Comparison of ENCODE assay signal across 27 cellular contexts in genomic region chr7:23123465-23123864, GRCh38. TPM values are rescaled to one million over a fixed set of nuclear protein-coding genes. Genes with fewer than 3 reads are reported as not detected.
A peak's percentile ranks its signal among the peaks of the same experiment; 100 is the strongest.
DNase-seq lines count a peak whose midpoint lies in the region; ATAC-seq, FAIRE-seq and TF ChIP-seq lines count a peak whose summit lies in the region.
"Had no signal": no experiment of that assay in that cellular context is flagged by ENCODE, and none has a peak within 500 bp of the region (broad histone marks: within the 10 kb centered on the region; RNA-seq: fewer than 3 reads in every experiment).

No MANE protein-coding gene starts in this region.

- peak overlapping the region; percentile 23; the same call in 1 of the 2 replicates for H3K27ac Mint-ChIP-seq in WTC11
- H3K27ac Mint-ChIP-seq: CD4-positive, CD25-positive, alpha-beta regulatory T cell; CD8-positive, alpha-beta memory T cell; HFFc6; IgD-negative memory B cell had no signal

- peaks cover 40% of the 10 kb centered on the region for H3K36me3 Mint-ChIP-seq in WTC11

- POLR2A ChIA-PET in WTC11 (lab: Charles Lee) = no interaction called here

- no peaks in the 10 kb centered on the region for H3K27me3 Mint-ChIP-seq in WTC11 (ENCODE audit: low read depth)
- H3K27me3 Mint-ChIP-seq: CD4-positive, CD25-positive, alpha-beta regulatory T cell; CD8-positive, alpha-beta memory T cell; IgD-negative memory B cell had no signal

- no peak overlapping the region for H3K4me3 Mint-ChIP-seq in WTC11
- H3K4me3 Mint-ChIP-seq: CD4-positive, CD25-positive, alpha-beta regulatory T cell; CD8-positive, alpha-beta memory T cell; HFFc6; IgD-negative memory B cell had no signal

- CTCF ChIA-PET in WTC11 (lab: Charles Lee) = interaction anchor here (0.7 to 2.1 kb wide), 2 partner anchors 37 to 537 kb away, joined by 3 to 11 read pairs; no protein-coding TSS in a partner anchor

- TF ChIP-seq POLR2A in testis (IDR thresholded peaks at IDR 0.05) = no peak

- TF ChIP-seq CTCF in WTC11 (IDR thresholded peaks at IDR 0.05) (no peak), left ventricle myocardium inferior (IDR thresholded peaks at IDR 0.05; ENCODE audit: borderline replicate concordance) (no peak), testis (IDR thresholded peaks at IDR 0.05) (no peak)

- WGBS in testis, 2 donors = 45 to 47% methylated on average over 5 of the region's 5 CpGs
- 75 to 92% (median 81%) methylated on average over 5 of the region's 5 CpGs for WGBS in small intestine, 3 donors

- FAIRE-seq in small intestine (lab: Jason Lieb, UNC) = no peak
- no peak for FAIRE-seq in RCC 7860 (lab: Jason Lieb, UNC)
- FAIRE-seq: A204.1, GM12891, GM18507, HTR-8/SVneo had no signal

- H3K4me3 ChIP-seq in left ventricle myocardium inferior (peak overlapping the region; percentile 30), testis (no peak overlapping the region), small intestine (ENCODE audit: low read depth in 1 of 2, low read length in 2 of 2) (no peak overlapping the region)

- H3K27ac ChIP-seq in left ventricle myocardium inferior (replicated peaks) (peak overlapping the region; percentile 81), testis (peak overlapping the region; percentile 32 to 60), small intestine (ENCODE audit: low read depth in 1 of 2, low read length in 1 of 2) (no peak overlapping the region)

- intact Hi-C loops in Right ventricle myocardium superior (cut with DNase I) = no loop called here
- intact Hi-C loops in left ventricle myocardium inferior (cut with micrococcal nuclease) = no loop called here
- intact Hi-C loops in testis (cut with DNase I; ENCODE audit: low total_unique reads) = no loop called here
- intact Hi-C loops in left colon (cut with DNase I, micrococcal nuclease) = no loop called here

- H3K36me3 ChIP-seq in left ventricle myocardium inferior (peaks cover 68% of the 10 kb centered on the region), testis (ENCODE audit: low read depth, missing control alignments) (no peaks in the 10 kb centered on the region), small intestine (ENCODE audit: control insufficient read depth in 2 of 2, insufficient read depth in 2 of 2, low read length in 2 of 2) (peaks cover 5 to 6% of the 10 kb centered on the region in 2 donors)
- H3K36me3 ChIP-seq: BE2C had no signal

- H3K27me3 ChIP-seq in left ventricle myocardium inferior (ENCODE audit: low read depth) (no peaks in the 10 kb centered on the region), testis (no peaks in the 10 kb centered on the region), small intestine (ENCODE audit: control insufficient read depth in 2 of 2, insufficient read depth in 2 of 2, low read length in 2 of 2) (no peaks in the 10 kb centered on the region)
- H3K27me3 ChIP-seq: BE2C had no signal

- H3K4me1 ChIP-seq in left ventricle myocardium inferior (peaks cover 78% of the 10 kb centered on the region), testis (peaks cover 5% of the 10 kb centered on the region), small intestine (ENCODE audit: control insufficient read depth in 2 of 2, insufficient read depth in 1 of 2, low read depth in 1 of 2, low read length in 1 of 2) (no peaks in the 10 kb centered on the region)
- H3K4me1 ChIP-seq: BE2C had no signal

- no peaks in the 10 kb centered on the region for H3K9me3 Mint-ChIP-seq in WTC11
- H3K9me3 Mint-ChIP-seq: CD4-positive, CD25-positive, alpha-beta regulatory T cell; CD8-positive, alpha-beta memory T cell; HFFc6; IgD-negative memory B cell had no signal

- H3K9me3 ChIP-seq in left ventricle myocardium inferior (replicated peaks) = no peaks in the 10 kb centered on the region
- no peaks in the 10 kb centered on the region for H3K9me3 ChIP-seq in testis
- no peaks in the 10 kb centered on the region for H3K9me3 ChIP-seq in small intestine (ENCODE audit: control insufficient read depth, low read depth)
- H3K9me3 ChIP-seq: BE2C had no signal

- no peak for ATAC-seq in WTC11
- peak; percentile 75 for ATAC-seq in Right ventricle myocardium superior (ENCODE audit: poor library complexity)
- ATAC-seq in left colon = no peak
- ATAC-seq: HCT116 had no signal

- DNase-seq in WTC11 (ENCODE audit: low spot score) (no peak), Right ventricle myocardium superior (no peak), left ventricle myocardium inferior (no peak), testis (no peak), small intestine (no peak), RCC 7860 (ENCODE audit: low spot score) (no peak), HuH-7.5 (ENCODE audit: low spot score) (no peak), left colon (no peak)
- DNase-seq: ACHN; BE2C; C1 segment of cervical spinal cord; CD4-positive, CD25-positive, alpha-beta regulatory T cell; CD8-positive, alpha-beta memory T cell; COR-L47; DMS 273 treated with DMSO at 0.1 percent for 48 hours; DMS53; DND-41; EL; GOT3; H7; HFFc6 had no signal

- H3K4me1 Mint-ChIP-seq in WTC11 = peaks cover 25% of the 10 kb centered on the region

TF ChIP-seq in WTC11, 78 proteins besides CTCF, POLR2A, EP300 and RAD21 (continues in another document):
- no peak for TF ChIP-seq TP53 (CRISPR knock-in tag; IDR thresholded peaks at IDR 0.05)
- TF ChIP-seq SMAD4 (CRISPR knock-in tag; IDR thresholded peaks at IDR 0.05) = no peak
- TF ChIP-seq ZNF423 (CRISPR knock-in tag; IDR thresholded peaks at IDR 0.05) = no peak
- no peak for TF ChIP-seq PREB (CRISPR knock-in tag; IDR thresholded peaks at IDR 0.05; ENCODE audit: borderline replicate concordance)
- TF ChIP-seq EMX1 (CRISPR knock-in tag; IDR thresholded peaks at IDR 0.05) = no peak
- TF ChIP-seq AR (CRISPR knock-in tag; IDR thresholded peaks at IDR 0.05) = no peak
- no peak for TF ChIP-seq ELF4 (CRISPR knock-in tag; IDR thresholded peaks at IDR 0.05; ENCODE audit: low read depth)
- TF ChIP-seq ZNF281 (CRISPR knock-in tag; IDR thresholded peaks at IDR 0.05) = no peak
- no peak for TF ChIP-seq SOX15 (CRISPR knock-in tag; IDR thresholded peaks at IDR 0.05)

RNA-seq across cellular contexts. Expression of gene KLHL7, which starts 17.9 kb away (rescaled TPM):
- total RNA-seq in WTC11 (2021) (65.9 to 82.1 TPM (median 69.2 TPM) in 3 replicates), Right ventricle myocardium superior (167 TPM), left ventricle myocardium inferior (150 TPM), testis (100 to 1,000 TPM in 1 of 2 donors, 10 to 100 TPM in 1; 85.3 to 135 TPM), left colon (10 to 100 TPM; 14.4 to 17.8 TPM)
- polyA plus RNA-seq in testis (ENCODE audit: insufficient read depth, low read depth, low replicate concordance) (113 TPM), small intestine (10 to 100 TPM; 12.5 to 16.8 (median 15.5) TPM)

RNA-seq across cellular contexts. Expression of gene NUP42, which starts 58.4 kb away (rescaled TPM):
- total RNA-seq in WTC11 (2021) (31.8 to 40.8 TPM (median 34.4 TPM) in 3 replicates), Right ventricle myocardium superior (19.7 TPM), left ventricle myocardium inferior (20.3 TPM), testis (10 to 100 TPM; 63.3 to 70.4 TPM), left colon (10 to 100 TPM; 21.1 to 30.8 TPM)
- polyA plus RNA-seq in testis (ENCODE audit: insufficient read depth, low read depth, low replicate concordance) (66.1 TPM), small intestine (10 to 100 TPM; 25.1 to 38.5 (median 26.3) TPM)

Comparison
In these comparisons a context has a peak if more than half of its experiments do, and no peak if none do; other contexts are left out.
1. H3K27ac ChIP-seq: peak in left ventricle myocardium inferior (single experiment) and testis (2 of 2); none in small intestine (0 of 2).